In the genomic region with DNA sequence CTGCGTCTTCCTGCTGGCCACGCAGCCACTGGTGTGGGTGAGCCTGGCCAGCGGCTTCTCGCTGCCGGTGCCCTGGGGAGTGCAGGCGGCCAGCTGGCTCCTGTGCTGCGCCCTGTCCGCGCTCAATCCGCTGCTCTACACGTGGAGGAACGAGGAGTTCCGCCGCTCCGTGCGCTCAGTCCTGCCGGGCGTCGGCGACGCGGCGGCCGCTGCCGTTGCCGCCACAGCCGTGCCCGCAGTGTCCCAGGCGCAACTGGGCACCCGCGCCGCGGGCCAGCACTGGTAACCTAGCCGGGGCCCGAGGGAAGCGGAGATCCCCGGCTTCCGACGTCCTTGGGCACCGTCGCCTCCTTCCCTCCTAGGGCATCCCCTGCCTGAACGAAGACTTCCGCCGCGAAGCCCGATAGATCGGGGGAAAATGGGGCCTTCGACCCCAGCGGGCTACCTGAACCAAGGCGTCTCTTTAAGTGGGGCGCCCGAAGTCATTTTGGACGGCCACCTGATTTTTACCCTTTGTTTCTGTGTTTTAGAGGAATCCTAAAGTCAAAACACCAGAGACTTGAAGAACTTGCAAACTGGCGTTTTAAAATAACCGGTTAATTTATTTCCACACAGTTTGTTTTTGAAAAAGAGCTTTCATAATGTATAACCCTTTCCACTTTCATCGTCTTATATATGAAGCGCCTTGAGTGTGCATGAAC, we compare ENCODE assay signal across 8 cellular contexts. TPM values are rescaled to one million over a fixed set of nuclear protein-coding genes. Genes with fewer than 3 reads are reported as not detected.
A peak's percentile ranks its signal among the peaks of the same experiment; 100 is the strongest.
DNase-seq lines count a peak whose midpoint lies in the region; ATAC-seq and TF ChIP-seq lines count a peak whose summit lies in the region.

No MANE protein-coding gene starts in this region.

- peaks cover 73% of the 10 kb centered on the region for H3K27me3 Mint-ChIP-seq in activated CD4-positive, alpha-beta T cell treated with anti-CD3 and anti-CD28 coated beads, Interleukin-2, amount 10 ng/mL, durations not matched to agents 24 days and 14 days
- peaks cover 68% of the 10 kb centered on the region for H3K27me3 Mint-ChIP-seq in progenitor cell of endocrine pancreas

- H3K4me3 ChIP-seq in WERI-Rb-1 (ENCODE audit: low read depth, low read length) = peak overlapping the region; percentile 37
- H3K4me3 ChIP-seq in foreskin fibroblast (ENCODE audit: low read depth in 1 of 2, low read length in 2 of 2) = peak overlapping the region in 1 of 2 donors; percentile 22

- H3K27ac ChIP-seq in WERI-Rb-1 = no peak overlapping the region

- H3K9me3 ChIP-seq in WERI-Rb-1 (ENCODE audit: severe bottlenecking) = no peaks in the 10 kb centered on the region

- no peaks in the 10 kb centered on the region for H3K36me3 Mint-ChIP-seq in activated CD4-positive, alpha-beta T cell treated with anti-CD3 and anti-CD28 coated beads, Interleukin-2, amount 10 ng/mL, durations not matched to agents 24 days and 14 days (ENCODE audit: low read depth)
- H3K36me3 Mint-ChIP-seq in progenitor cell of endocrine pancreas (ENCODE audit: insufficient read depth) = no peaks in the 10 kb centered on the region

- ATAC-seq in HG02571 (IDR thresholded peaks at IDR 0.05; ENCODE audit: unreplicated experiment) = no peak
- ATAC-seq in HG03097 (IDR thresholded peaks at IDR 0.05; ENCODE audit: low FRiP score, unreplicated experiment) = no peak

- no peak overlapping the region for H3K27ac Mint-ChIP-seq in activated CD4-positive, alpha-beta T cell treated with anti-CD3 and anti-CD28 coated beads, Interleukin-2, amount 10 ng/mL, durations not matched to agents 24 days and 14 days
- H3K27ac Mint-ChIP-seq in progenitor cell of endocrine pancreas = no peak overlapping the region

- no peak for DNase-seq in activated CD4-positive, alpha-beta T cell treated with anti-CD3 and anti-CD28 coated beads, Interleukin-2, amount 10 ng/mL, durations not matched to agents 24 days and 14 days
- no peak for DNase-seq in activated CD4-positive, alpha-beta T cell treated with anti-CD3 and anti-CD28 coated beads for 1 hour
- DNase-seq in WERI-Rb-1 = peak; percentile 21
- DNase-seq in foreskin fibroblast = peak; percentile 10 to 49
- DNase-seq in progenitor cell of endocrine pancreas (ENCODE audit: low spot score, unreplicated experiment) = peak; percentile 18
- no peak for DNase-seq in D341Med (ENCODE audit: low spot score)

- intact Hi-C loops in activated CD4-positive, alpha-beta T cell treated with anti-CD3 and anti-CD28 coated beads, Interleukin-2, amount 10 ng/mL, durations not matched to agents 24 days and 14 days (cut with micrococcal nuclease) = loop anchor here (5.0 to 10.0 kb wide), 3 partner anchors 78 to 733 kb away; partner anchors contain the start of gene CDC14A

- H3K27me3 ChIP-seq in WERI-Rb-1 (ENCODE audit: insufficient read depth, low read depth, severe bottlenecking) = peaks cover 27% of the 10 kb centered on the region

- no peaks in the 10 kb centered on the region for H3K36me3 ChIP-seq in WERI-Rb-1

- peaks cover 3% of the 10 kb centered on the region for H3K4me1 Mint-ChIP-seq in activated CD4-positive, alpha-beta T cell treated with anti-CD3 and anti-CD28 coated beads, Interleukin-2, amount 10 ng/mL, durations not matched to agents 24 days and 14 days
- peaks cover 2% of the 10 kb centered on the region for H3K4me1 Mint-ChIP-seq in progenitor cell of endocrine pancreas (ENCODE audit: low read depth)

- peak overlapping the region; percentile 67 for H3K4me3 Mint-ChIP-seq in activated CD4-positive, alpha-beta T cell treated with anti-CD3 and anti-CD28 coated beads, Interleukin-2, amount 10 ng/mL, durations not matched to agents 24 days and 14 days
- H3K4me3 Mint-ChIP-seq in progenitor cell of endocrine pancreas (ENCODE audit: low read depth) = peak overlapping the region; percentile 53

- H3K9me3 Mint-ChIP-seq in activated CD4-positive, alpha-beta T cell treated with anti-CD3 and anti-CD28 coated beads, Interleukin-2, amount 10 ng/mL, durations not matched to agents 24 days and 14 days = no peaks in the 10 kb centered on the region
- no peaks in the 10 kb centered on the region for H3K9me3 Mint-ChIP-seq in progenitor cell of endocrine pancreas (ENCODE audit: low read depth)

- TF ChIP-seq CTCF in WERI-Rb-1 (IDR thresholded peaks at IDR 0.05; ENCODE audit: low read depth, low read length) (no peak), foreskin fibroblast (IDR thresholded peaks at IDR 0.05; ENCODE audit: low read depth, low read length) (no peak), progenitor cell of endocrine pancreas (IDR thresholded peaks at IDR 0.05; ENCODE audit: unreplicated experiment) (no peak)

RNA-seq across cellular contexts. Expression of gene GPR88, which starts 2.0 kb away (rescaled TPM):
- not detected in 2 replicates for total RNA-seq in activated CD4-positive, alpha-beta T cell treated with anti-CD3 and anti-CD28 coated beads, Interleukin-2, amount 10 ng/mL, durations not matched to agents 24 days and 14 days
- not detected in 2 replicates for total RNA-seq in progenitor cell of endocrine pancreas

Comparison
In these comparisons a context has a peak if more than half of its experiments do, and no peak if none do; other contexts are left out.
1. DNase-seq: peak in WERI-Rb-1 (single experiment), foreskin fibroblast (2 of 2) and progenitor cell of endocrine pancreas (single experiment); none in activated CD4-positive, alpha-beta T cell treated with anti-CD3 and anti-CD28 coated beads, Interleukin-2, amount 10 ng/mL, durations not matched to agents 24 days and 14 days (single experiment), activated CD4-positive, alpha-beta T cell treated with anti-CD3 and anti-CD28 coated beads for 1 hour (single experiment) and D341Med (single experiment).